In the genomic region with DNA sequence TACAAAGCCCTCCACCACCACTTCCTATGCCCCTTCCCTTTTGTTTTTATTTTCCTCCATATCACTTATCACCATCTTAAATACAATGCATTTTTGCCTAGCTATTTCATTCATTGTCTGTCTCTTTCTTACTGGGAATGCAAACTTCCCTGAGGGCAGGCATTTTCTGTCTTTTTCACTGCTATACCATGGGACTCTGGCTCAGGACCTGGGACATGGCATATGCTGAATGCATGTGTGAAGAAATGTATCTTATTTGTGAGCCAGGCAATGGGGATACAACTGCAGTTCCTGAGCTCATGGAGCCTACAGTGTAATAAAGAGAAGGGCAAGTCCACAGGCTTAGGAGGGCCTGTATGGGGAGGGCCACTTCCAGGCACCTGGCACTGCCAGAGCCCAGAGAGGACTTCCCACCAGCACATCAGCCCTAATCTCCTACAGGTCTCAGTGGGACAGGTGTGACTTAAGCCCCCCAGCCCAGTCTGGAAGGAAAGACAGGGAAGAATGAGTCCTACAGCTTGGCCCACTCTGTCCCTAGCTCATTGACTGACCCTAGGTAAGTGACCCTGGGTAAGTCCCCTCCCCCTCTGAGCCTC, we compare ENCODE assay signal across 21 cellular contexts. TPM values are rescaled to one million over a fixed set of nuclear protein-coding genes. Genes with fewer than 3 reads are reported as not detected.
DNase-seq lines count a peak whose midpoint lies in the region; ATAC-seq, FAIRE-seq and TF ChIP-seq lines count a peak whose summit lies in the region.
"Had no signal": no experiment of that assay in that cellular context is flagged by ENCODE, and none has a peak within 500 bp of the region (broad histone marks: within the 10 kb centered on the region; RNA-seq: fewer than 3 reads in every experiment).

No MANE protein-coding gene starts in this region.

- peak; percentile 38 for DNase-seq in activated effector memory CD4-positive, alpha-beta T cell treated with anti-CD3 and anti-CD28 coated beads, Interleukin-2, amount 50 U/mL, for 16 hours
- DNase-seq in activated effector memory CD4-positive, alpha-beta T cell treated with Interleukin-2 at 50 U/mL for 16 hours: no peak
- peak; percentile 4 for DNase-seq in lower lobe of right lung
- peak; percentile 36 for DNase-seq in sigmoid colon
- DNase-seq in NCI-H510A treated with DMSO at 0.1 percent for 48 hours (lab: John Stamatoyannopoulos, UW): no peak
- DNase-seq in left lobe of liver (ENCODE audit: low spot score): no peak
- no peak for DNase-seq in kidney
- DNase-seq: DMS 273 treated with DMSO at 0.1 percent for 48 hours, GDM1, GOT3, KG1, NCI-H1092, NCI-H146, NCI-H2081, NCI-H510A, PC-3 had no signal

- H3K9me3 ChIP-seq in lower lobe of right lung (no peaks in the 10 kb centered on the region), sigmoid colon (no peaks in the 10 kb centered on the region), kidney (ENCODE audit: control insufficient read depth in 1 of 2, low read length in 2 of 2) (no peaks in the 10 kb centered on the region)

- ATAC-seq in lower lobe of right lung: no peak
- ATAC-seq in GM21576 (IDR thresholded peaks at IDR 0.05; ENCODE audit: unreplicated experiment): no peak
- no peak for ATAC-seq in left lobe of liver
- ATAC-seq: GM12878, PC-3 had no signal

- H3K36me3 ChIP-seq in lower lobe of right lung: peaks cover 43% of the 10 kb centered on the region
- H3K36me3 ChIP-seq in sigmoid colon: peaks cover 11 to 34% (median 19%) of the 10 kb centered on the region in 4 donors
- peaks cover 0 to 5% of the 10 kb centered on the region in 2 donors for H3K36me3 ChIP-seq in kidney (ENCODE audit: control insufficient read depth in 1 of 2, insufficient read depth in 2 of 2, low read length in 2 of 2)

- H3K4me1 ChIP-seq in lower lobe of right lung (no peaks in the 10 kb centered on the region), sigmoid colon (peaks cover 0 to 26% (median 11%) of the 10 kb centered on the region in 4 donors), kidney (ENCODE audit: control insufficient read depth in 1 of 2, insufficient read depth in 1 of 2, low read depth in 1 of 2, low read length in 2 of 2) (peaks cover 6 to 20% of the 10 kb centered on the region in 2 donors)

- no peak for TF ChIP-seq POLR2A in sigmoid colon (IDR thresholded peaks at IDR 0.05)

- H3K4me3 ChIP-seq in lower lobe of right lung (no peak overlapping the region), sigmoid colon (no peak overlapping the region), kidney (ENCODE audit: low read length in 2 of 2) (no peak overlapping the region)
- H3K4me3 ChIP-seq: GM12878 had no signal

- H3K27ac ChIP-seq in lower lobe of right lung: no peak overlapping the region
- H3K27ac ChIP-seq in sigmoid colon: no peak overlapping the region
- H3K27ac ChIP-seq in kidney (ENCODE audit: low read depth in 2 of 2, low read length in 2 of 2): peak overlapping the region in 1 of 2 donors; percentile 5
- H3K27ac ChIP-seq: 22Rv1 had no signal

- no peak for TF ChIP-seq CTCF in lower lobe of right lung (IDR thresholded peaks at IDR 0.05)
- TF ChIP-seq CTCF in sigmoid colon (IDR thresholded peaks at IDR 0.05): no peak
- no peak for TF ChIP-seq CTCF in kidney (IDR thresholded peaks at IDR 0.05; ENCODE audit: borderline replicate concordance, extremely low read depth, insufficient read depth)

- H3K27me3 ChIP-seq in lower lobe of right lung (ENCODE audit: low read depth) (no peaks in the 10 kb centered on the region), sigmoid colon (no peaks in the 10 kb centered on the region)

- FAIRE-seq in kidney (lab: Jason Lieb, UNC): no peak
- FAIRE-seq: GM12878 had no signal

- intact Hi-C loops in lower lobe of right lung (cut with DNase I) (no loop called here), sigmoid colon (cut with DNase I) (no loop called here), kidney (cut with DNase I) (no loop called here)

- TF ChIP-seq EP300 in sigmoid colon (IDR thresholded peaks at IDR 0.05): no peak

- no peak overlapping the region for H3K9ac ChIP-seq in kidney (ENCODE audit: low read length in 2 of 2)

RNA-seq across cellular contexts. Expression of gene TFEB, which starts 43.2 kb away (rescaled TPM):
- total RNA-seq in lower lobe of right lung (36.5 TPM), sigmoid colon (10 to 100 TPM; 21.0 to 28.5 (median 24.2) TPM), left lobe of liver (8.9 TPM), kidney (50.7 TPM)
- polyA plus RNA-seq in sigmoid colon (10 to 100 TPM; 28.2 to 40.9 (median 34.0) TPM), kidney (ENCODE audit: insufficient read depth, low read depth, low replicate concordance) (51.0 TPM)

RNA-seq across cellular contexts. Expression of gene MDFI, which starts 53.9 kb away (rescaled TPM):
- total RNA-seq in lower lobe of right lung (10.6 TPM), sigmoid colon (1 to 10 TPM; 2.9 to 8.6 (median 5.1) TPM), left lobe of liver (not detected), kidney (16.9 TPM)
- polyA plus RNA-seq in sigmoid colon (1 to 10 TPM in 2 of 3 donors, under 1 TPM in 1; 0.69 to 7.7 (median 4.2) TPM), kidney (ENCODE audit: insufficient read depth, low read depth, low replicate concordance) (2.3 TPM)
- total RNA-seq: GM12878 had no signal
- polyA plus RNA-seq: BJ, GM12878 had no signal

RNA-seq across cellular contexts. Expression of gene PGC, which starts 55.0 kb away (rescaled TPM):
- total RNA-seq in lower lobe of right lung (947 TPM), sigmoid colon (not detected), left lobe of liver (0.63 TPM), kidney (not detected)
- polyA plus RNA-seq in sigmoid colon (10 to 100 TPM in 1 of 3 donors, 1 to 10 TPM in 1, under 1 TPM in 1; 0.07 to 12.6 (median 9.2) TPM), kidney (ENCODE audit: insufficient read depth, low read depth, low replicate concordance) (0.39 TPM)
- total RNA-seq: M059J, PC-3 had no signal
- polyA plus RNA-seq: BJ, GM12878 had no signal

Comparison
In these comparisons a context has a peak if more than half of its experiments do, and no peak if none do; other contexts are left out.
1. DNase-seq: peak in activated effector memory CD4-positive, alpha-beta T cell treated with anti-CD3 and anti-CD28 coated beads, Interleukin-2, amount 50 U/mL, for 16 hours (single experiment), lower lobe of right lung (single experiment) and sigmoid colon (single experiment); none in activated effector memory CD4-positive, alpha-beta T cell treated with Interleukin-2 at 50 U/mL for 16 hours (single experiment), NCI-H510A treated with DMSO at 0.1 percent for 48 hours (single experiment), left lobe of liver (single experiment) and kidney (single experiment).
2. RNA of gene PGC, which starts 55.0 kb away (total RNA-seq): 947 TPM in lower lobe of right lung (single experiment); 0.63 TPM in left lobe of liver (single experiment), not detected in sigmoid colon and not detected in kidney (single experiment); every median in the first group is over 100 times any median in the second.